Comparison of ENCODE assay signal across 13 cellular contexts in the genomic region with DNA sequence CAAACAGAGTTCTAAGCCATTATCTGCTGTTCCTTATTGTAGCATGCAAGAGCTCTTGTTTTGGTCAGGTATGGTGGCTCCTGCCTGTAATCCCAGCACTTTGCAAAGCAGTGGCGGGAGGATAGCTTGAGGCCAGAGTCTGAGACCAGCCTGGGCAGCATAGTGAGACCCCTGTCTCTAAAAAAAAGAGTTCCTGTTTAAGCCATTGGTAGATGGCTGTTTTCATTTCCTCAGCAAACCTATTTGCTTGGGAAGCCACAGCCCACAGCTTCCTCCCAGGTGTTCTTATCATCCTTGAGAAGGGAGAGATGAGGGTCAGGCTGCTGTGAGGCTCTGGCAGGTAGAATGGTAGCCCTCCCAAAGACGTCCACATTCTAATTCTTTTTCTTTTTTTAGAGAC.
"Had no signal": no experiment of that assay in that cellular context is flagged by ENCODE, and none has a peak within 500 bp of the region (broad histone marks: within the 10 kb centered on the region; RNA-seq: fewer than 3 reads in every experiment).

No MANE protein-coding gene starts in this region.

- H3K4me1 ChIP-seq: neural progenitor cell, uterus had no signal

- H3K27ac Mint-ChIP-seq: activated CD4-positive, alpha-beta memory T cell treated with anti-CD3 and anti-CD28 coated beads, Interleukin-2, amount 10 ng/mL, durations not matched to agents 7 days and 5 days; activated naive CD4-positive, alpha-beta T cell treated with anti-CD3 and anti-CD28 coated beads for 36 hours; dendritic cell treated with granulocyte-macrophage colony-stimulating factor and Interleukin-4, amounts not matched to agents 40 ng/mL and 50 ng/mL, for 4 days; effector memory CD8-positive, alpha-beta T cell; neural progenitor cell; T-helper 2 cell treated with Interferon-gamma antibody and Interleukin-4, amounts not matched to agents 5 μg/mL and 100 μg/mL, for 36 hours had no signal

- H3K27ac ChIP-seq: hepatocyte, neural progenitor cell, ovary, uterus had no signal

- H3K9ac ChIP-seq: neural progenitor cell had no signal

- DNase-seq: activated CD4-positive, alpha-beta memory T cell treated with anti-CD3 and anti-CD28 coated beads, Interleukin-2, amount 10 ng/mL, durations not matched to agents 7 days and 5 days; activated CD4-positive, alpha-beta T cell treated with anti-CD3 and anti-CD28 coated beads for 1 hour; effector memory CD8-positive, alpha-beta T cell; left ventricle myocardium superior; mesendoderm; ovary; stimulated activated CD4-positive, alpha-beta T cell treated with anti-CD3 and anti-CD28 coated beads, Interleukin-2, amount 100 ng/mL, for 48 hours; uterus had no signal

- H3K4me3 Mint-ChIP-seq: activated CD4-positive, alpha-beta memory T cell treated with anti-CD3 and anti-CD28 coated beads, Interleukin-2, amount 10 ng/mL, durations not matched to agents 7 days and 5 days; activated naive CD4-positive, alpha-beta T cell treated with anti-CD3 and anti-CD28 coated beads for 36 hours; dendritic cell treated with granulocyte-macrophage colony-stimulating factor and Interleukin-4, amounts not matched to agents 40 ng/mL and 50 ng/mL, for 4 days; effector memory CD8-positive, alpha-beta T cell; neural progenitor cell; T-helper 2 cell treated with Interferon-gamma antibody and Interleukin-4, amounts not matched to agents 5 μg/mL and 100 μg/mL, for 36 hours had no signal

- H3K36me3 ChIP-seq: neural progenitor cell, ovary, uterus had no signal

- H3K36me3 Mint-ChIP-seq: neural progenitor cell had no signal

- H3K27me3 ChIP-seq: neural progenitor cell, ovary, uterus had no signal

- H3K4me1 Mint-ChIP-seq: neural progenitor cell had no signal

- H3K9me3 ChIP-seq: ovary, uterus had no signal

- H3K79me2 ChIP-seq: hepatocyte had no signal

- H3K4me3 ChIP-seq: hepatocyte, neural progenitor cell, ovary, uterus had no signal

- ATAC-seq: left ventricle myocardium superior had no signal

- H3K9me3 Mint-ChIP-seq: activated CD4-positive, alpha-beta memory T cell treated with anti-CD3 and anti-CD28 coated beads, Interleukin-2, amount 10 ng/mL, durations not matched to agents 7 days and 5 days; activated naive CD4-positive, alpha-beta T cell treated with anti-CD3 and anti-CD28 coated beads for 36 hours; dendritic cell treated with granulocyte-macrophage colony-stimulating factor and Interleukin-4, amounts not matched to agents 40 ng/mL and 50 ng/mL, for 4 days; effector memory CD8-positive, alpha-beta T cell; neural progenitor cell; T-helper 2 cell treated with Interferon-gamma antibody and Interleukin-4, amounts not matched to agents 5 μg/mL and 100 μg/mL, for 36 hours had no signal

- H3K4me2 ChIP-seq: hepatocyte, neural progenitor cell had no signal
